In genomic region chr6:138498575-138499302, GRCh38 we compare ENCODE assay signal across 10 cellular contexts. TPM values are rescaled to one million over a fixed set of nuclear protein-coding genes. Genes with fewer than 3 reads are reported as not detected.
DNase-seq lines count a peak whose midpoint lies in the region; ATAC-seq and TF ChIP-seq lines count a peak whose summit lies in the region.
"Had no signal": no experiment of that assay in that cellular context is flagged by ENCODE, and none has a peak within 500 bp of the region (broad histone marks: within the 10 kb centered on the region; RNA-seq: fewer than 3 reads in every experiment).

No MANE protein-coding gene starts in this region.

- no peaks in the 10 kb centered on the region for H3K79me2 ChIP-seq in DOHH2 (ENCODE audit: control insufficient read depth, low read length)

- H3K27ac Mint-ChIP-seq in nephron progenitor cell, result peak overlapping the region; percentile 23
- no peak overlapping the region for H3K27ac Mint-ChIP-seq in natural killer cell treated with Interleukin-12 subunit alpha and Interleukin-12 subunit beta and Interleukin-15 and Interleukin-18, amount 100 ng/mL, for 72 hours
- H3K27ac Mint-ChIP-seq: activated CD4-positive, alpha-beta memory T cell treated with anti-CD3 and anti-CD28 coated beads for 36 hours; activated naive CD8-positive, alpha-beta T cell treated with anti-CD3 and anti-CD28 coated beads, Interleukin-2, amount 50 U/mL, for 24 hours had no signal

- H4K20me1 ChIP-seq in DOHH2 (ENCODE audit: control insufficient read depth, insufficient read depth, low read depth, low read length), result no peaks in the 10 kb centered on the region

- H3K4me1 ChIP-seq in DOHH2 (ENCODE audit: control insufficient read depth, low read length) (peaks cover 36% of the 10 kb centered on the region), HUES6 (ENCODE audit: control insufficient read depth, insufficient read depth, low read length) (peaks cover 54% of the 10 kb centered on the region)

- peaks cover 60% of the 10 kb centered on the region for H3K4me1 Mint-ChIP-seq in nephron progenitor cell
- no peaks in the 10 kb centered on the region for H3K4me1 Mint-ChIP-seq in natural killer cell treated with Interleukin-12 subunit alpha and Interleukin-12 subunit beta and Interleukin-15 and Interleukin-18, amount 100 ng/mL, for 72 hours (ENCODE audit: low read depth in 2 of 2)

- peak overlapping the region; percentile 70 for H3K4me3 ChIP-seq in DOHH2 (ENCODE audit: low read length)
- peak overlapping the region; percentile 48 for H3K4me3 ChIP-seq in HUES6 (ENCODE audit: low read depth, low read length)
- H3K4me3 ChIP-seq in epithelial cell of esophagus (ENCODE audit: low read length), result peak overlapping the region; percentile 41

- ATAC-seq in natural killer cell treated with Interleukin-12 subunit alpha and Interleukin-12 subunit beta and Interleukin-15 and Interleukin-18, amount 100 ng/mL, for 72 hours, result no peak
- no peak for ATAC-seq in HG03460 (IDR thresholded peaks at IDR 0.05; ENCODE audit: unreplicated experiment)

- no peaks in the 10 kb centered on the region for H3K9me3 ChIP-seq in DOHH2 (ENCODE audit: control insufficient read depth, insufficient read depth, low read length)
- H3K9me3 ChIP-seq in HUES6 (ENCODE audit: control insufficient read depth, insufficient read depth, low read depth, low read length), result no peaks in the 10 kb centered on the region

- peaks cover 9% of the 10 kb centered on the region for H3K27me3 Mint-ChIP-seq in nephron progenitor cell (ENCODE audit: low read depth, poor library complexity)
- H3K27me3 Mint-ChIP-seq in natural killer cell treated with Interleukin-12 subunit alpha and Interleukin-12 subunit beta and Interleukin-15 and Interleukin-18, amount 100 ng/mL, for 72 hours, result peaks cover 17 to 39% of the 10 kb centered on the region in 2 donors

- H3K27me3 ChIP-seq in DOHH2 (ENCODE audit: control insufficient read depth, low read length) (0 out of 2 replicates have a peak, but pooled peaks cover 2% of the 10 kb centered on the region), HUES6 (ENCODE audit: control insufficient read depth, insufficient read depth, low read length) (no peaks in the 10 kb centered on the region)

- H3F3A ChIP-seq in DOHH2 (ENCODE audit: control insufficient read depth, insufficient read depth), result peaks cover 5% of the 10 kb centered on the region; the same call in 1 of the 2 replicates

- H3K36me3 ChIP-seq in DOHH2 (ENCODE audit: control insufficient read depth, low read length) (no peaks in the 10 kb centered on the region), HUES6 (ENCODE audit: control insufficient read depth, insufficient read depth, low read length) (peaks cover 8% of the 10 kb centered on the region)

- H3K36me3 Mint-ChIP-seq in nephron progenitor cell (ENCODE audit: low read depth), result peaks cover 21% of the 10 kb centered on the region
- no peaks in the 10 kb centered on the region for H3K36me3 Mint-ChIP-seq in natural killer cell treated with Interleukin-12 subunit alpha and Interleukin-12 subunit beta and Interleukin-15 and Interleukin-18, amount 100 ng/mL, for 72 hours
- H3K36me3 Mint-ChIP-seq: activated CD4-positive, alpha-beta memory T cell treated with anti-CD3 and anti-CD28 coated beads for 36 hours had no signal

- no peaks in the 10 kb centered on the region for H3K9me2 ChIP-seq in DOHH2 (replicated peaks; ENCODE audit: control insufficient read depth, low read length)

- peak overlapping the region; percentile 71 for H3K4me3 Mint-ChIP-seq in nephron progenitor cell
- H3K4me3 Mint-ChIP-seq in natural killer cell treated with Interleukin-12 subunit alpha and Interleukin-12 subunit beta and Interleukin-15 and Interleukin-18, amount 100 ng/mL, for 72 hours, result no peak overlapping the region
- H3K4me3 Mint-ChIP-seq: activated CD4-positive, alpha-beta memory T cell treated with anti-CD3 and anti-CD28 coated beads for 36 hours; activated naive CD8-positive, alpha-beta T cell treated with anti-CD3 and anti-CD28 coated beads, Interleukin-2, amount 50 U/mL, for 24 hours had no signal

- H3K27ac ChIP-seq in DOHH2 (ENCODE audit: low read depth, low read length) (peak overlapping the region; percentile 81), HUES6 (ENCODE audit: low read depth, low read length) (peak overlapping the region; percentile 63)

- peak overlapping the region; percentile 78 for H3K4me2 ChIP-seq in DOHH2 (ENCODE audit: low read length)

- H3K9ac ChIP-seq in HUES6 (ENCODE audit: low read length), result peak overlapping the region; percentile 71

- DNase-seq in epithelial cell of esophagus (ENCODE audit: low read depth), result no peak
- no peak for DNase-seq in nephron progenitor cell
- no peak for DNase-seq in A172 (ENCODE audit: low spot score)
- DNase-seq in NCI-H526 (lab: John Stamatoyannopoulos, UW), result no peak
- no peak for DNase-seq in natural killer cell treated with Interleukin-12 subunit alpha and Interleukin-12 subunit beta and Interleukin-15 and Interleukin-18, amount 100 ng/mL, for 72 hours (ENCODE audit: low spot score)
- DNase-seq: activated CD4-positive, alpha-beta memory T cell treated with anti-CD3 and anti-CD28 coated beads for 36 hours; activated naive CD8-positive, alpha-beta T cell treated with anti-CD3 and anti-CD28 coated beads, Interleukin-2, amount 50 U/mL, for 24 hours had no signal

- TF ChIP-seq CTCF in DOHH2 (IDR thresholded peaks at IDR 0.05; ENCODE audit: low read depth, low read length, poor library complexity, severe bottlenecking) (no peak), epithelial cell of esophagus (IDR thresholded peaks at IDR 0.05; ENCODE audit: insufficient read depth, low read depth, low read length, missing control alignments) (no peak), nephron progenitor cell (IDR thresholded peaks at IDR 0.05) (no peak)

- no peaks in the 10 kb centered on the region for H3K9me3 Mint-ChIP-seq in nephron progenitor cell
- no peaks in the 10 kb centered on the region for H3K9me3 Mint-ChIP-seq in natural killer cell treated with Interleukin-12 subunit alpha and Interleukin-12 subunit beta and Interleukin-15 and Interleukin-18, amount 100 ng/mL, for 72 hours
- H3K9me3 Mint-ChIP-seq: activated CD4-positive, alpha-beta memory T cell treated with anti-CD3 and anti-CD28 coated beads for 36 hours; activated naive CD8-positive, alpha-beta T cell treated with anti-CD3 and anti-CD28 coated beads, Interleukin-2, amount 50 U/mL, for 24 hours had no signal

RNA-seq across cellular contexts. Expression of gene NHSL1, which starts 0.6 kb away (rescaled TPM):
- total RNA-seq in A172 (2014; rRNA removed; shearing (Covaris generic)), result 2.6 and 10.4 TPM in 2 replicates
- under 1 TPM; 0.14 to 0.73 TPM for total RNA-seq in natural killer cell treated with Interleukin-12 subunit alpha and Interleukin-12 subunit beta and Interleukin-15 and Interleukin-18, amount 100 ng/mL, for 72 hours
